9 cellular contexts compared by ENCODE assay signal in genomic region chr3:23950303-23950702, GRCh38. TPM values are rescaled to one million over a fixed set of nuclear protein-coding genes. Genes with fewer than 3 reads are reported as not detected.
DNase-seq lines count a peak whose midpoint lies in the region; ATAC-seq and TF ChIP-seq lines count a peak whose summit lies in the region.
"Had no signal": no experiment of that assay in that cellular context is flagged by ENCODE, and none has a peak within 500 bp of the region (broad histone marks: within the 10 kb centered on the region; RNA-seq: fewer than 3 reads in every experiment).

No MANE protein-coding gene starts in this region.

- no peak for TF ChIP-seq CTCF in Peyer's patch (IDR thresholded peaks at IDR 0.05)

- peak overlapping the region; percentile 15 for H3K27ac ChIP-seq in rectal smooth muscle tissue (ENCODE audit: low read depth, low read length)
- peak overlapping the region in 2 of 4 donors; percentile 30 to 38 for H3K27ac ChIP-seq in Peyer's patch

- no peaks in the 10 kb centered on the region for H3K9me3 ChIP-seq in Peyer's patch

- no peak overlapping the region for H3K4me3 ChIP-seq in rectal smooth muscle tissue (ENCODE audit: low read length)
- H3K4me3 ChIP-seq in Peyer's patch, result no peak overlapping the region

- H3K36me3 Mint-ChIP-seq in activated T-helper 1 cell treated with anti-CD3 and anti-CD28 coated beads, Interleukin-12 subunit alpha, Interleukin-12 subunit beta, Interleukin-2, Interleukin-4 antibody, amounts not matched to agents 30 ng/mL and 10 ng/mL and 1 ng/mL, durations not matched to agents 14 hours and 24 hours and 36 hours (ENCODE audit: low read depth), result peaks cover 3% of the 10 kb centered on the region

- peaks cover 35% of the 10 kb centered on the region for H3K4me1 ChIP-seq in rectal smooth muscle tissue (ENCODE audit: control insufficient read depth, insufficient read depth, low read length)
- H3K4me1 ChIP-seq in Peyer's patch, result peaks cover 0 to 45% (median 10%) of the 10 kb centered on the region in 4 donors

- H3K4me1 Mint-ChIP-seq in activated T-helper 1 cell treated with anti-CD3 and anti-CD28 coated beads, Interleukin-12 subunit alpha, Interleukin-12 subunit beta, Interleukin-2, Interleukin-4 antibody, amounts not matched to agents 30 ng/mL and 10 ng/mL and 1 ng/mL, durations not matched to agents 14 hours and 24 hours and 36 hours (ENCODE audit: low read depth), result peaks cover 15% of the 10 kb centered on the region

- H3K27ac Mint-ChIP-seq in activated T-helper 1 cell treated with anti-CD3 and anti-CD28 coated beads, Interleukin-12 subunit alpha, Interleukin-12 subunit beta, Interleukin-2, Interleukin-4 antibody, amounts not matched to agents 30 ng/mL and 10 ng/mL and 1 ng/mL, durations not matched to agents 14 hours and 24 hours and 36 hours, result no peak overlapping the region

- peak overlapping the region; percentile 67 for H3K4me3 Mint-ChIP-seq in activated T-helper 1 cell treated with anti-CD3 and anti-CD28 coated beads, Interleukin-12 subunit alpha, Interleukin-12 subunit beta, Interleukin-2, Interleukin-4 antibody, amounts not matched to agents 30 ng/mL and 10 ng/mL and 1 ng/mL, durations not matched to agents 14 hours and 24 hours and 36 hours

- H3K27me3 ChIP-seq in rectal smooth muscle tissue (ENCODE audit: control insufficient read depth, insufficient read depth, low read length) (no peaks in the 10 kb centered on the region), Peyer's patch (no peaks in the 10 kb centered on the region)

- peaks cover 3% of the 10 kb centered on the region for H3K27me3 Mint-ChIP-seq in activated T-helper 1 cell treated with anti-CD3 and anti-CD28 coated beads, Interleukin-12 subunit alpha, Interleukin-12 subunit beta, Interleukin-2, Interleukin-4 antibody, amounts not matched to agents 30 ng/mL and 10 ng/mL and 1 ng/mL, durations not matched to agents 14 hours and 24 hours and 36 hours (ENCODE audit: insufficient read depth)

- intact Hi-C loops in activated T-helper 1 cell treated with anti-CD3 and anti-CD28 coated beads, Interleukin-12 subunit alpha, Interleukin-12 subunit beta, Interleukin-2, Interleukin-4 antibody, amounts not matched to agents 30 ng/mL and 10 ng/mL and 1 ng/mL, durations not matched to agents 14 hours and 24 hours and 36 hours (cut with micrococcal nuclease), result no loop called here

- H3K36me3 ChIP-seq in rectal smooth muscle tissue (ENCODE audit: control insufficient read depth, insufficient read depth, low read length) (no peaks in the 10 kb centered on the region), Peyer's patch (peaks cover 0 to under 1% (median 0%) of the 10 kb centered on the region in 3 donors)

- no peak for TF ChIP-seq POLR2A in Peyer's patch (IDR thresholded peaks at IDR 0.05)

- DNase-seq in activated T-helper 1 cell treated with anti-CD3 and anti-CD28 coated beads, Interleukin-12 subunit alpha, Interleukin-12 subunit beta, Interleukin-2, Interleukin-4 antibody, amounts not matched to agents 30 ng/mL and 10 ng/mL and 1 ng/mL, durations not matched to agents 14 hours and 24 hours and 36 hours (ENCODE audit: low spot score), result no peak
- DNase-seq in Peyer's patch (no peak), iPS-NIHi7 (ENCODE audit: extremely low spot score) (no peak), HUDEP-2 (lab: John Stamatoyannopoulos, UW; ENCODE audit: unreplicated experiment in 76 of 76) (no peak)
- DNase-seq in effector CD8-positive, alpha-beta T cell (lab: John Stamatoyannopoulos, UW), result no peak

- no peak overlapping the region for H3K9ac ChIP-seq in rectal smooth muscle tissue (ENCODE audit: low read length)

- no peaks in the 10 kb centered on the region for H3K9me3 Mint-ChIP-seq in activated T-helper 1 cell treated with anti-CD3 and anti-CD28 coated beads, Interleukin-12 subunit alpha, Interleukin-12 subunit beta, Interleukin-2, Interleukin-4 antibody, amounts not matched to agents 30 ng/mL and 10 ng/mL and 1 ng/mL, durations not matched to agents 14 hours and 24 hours and 36 hours
- H3K9me3 Mint-ChIP-seq: brain had no signal

- ATAC-seq in GM19043 (IDR thresholded peaks at IDR 0.05; ENCODE audit: low read depth, unreplicated experiment) (peak; percentile 35), HG02973 (IDR thresholded peaks at IDR 0.05; ENCODE audit: unreplicated experiment) (peak; percentile 28)

RNA-seq across cellular contexts. Expression of gene NR1D2, which starts 5.2 kb away (rescaled TPM):
- total RNA-seq in activated T-helper 1 cell treated with anti-CD3 and anti-CD28 coated beads, Interleukin-12 subunit alpha, Interleukin-12 subunit beta, Interleukin-2, Interleukin-4 antibody, amounts not matched to agents 30 ng/mL and 10 ng/mL and 1 ng/mL, durations not matched to agents 14 hours and 24 hours and 36 hours, result 3.0 and 4.8 TPM in 2 replicates
- 10 to 100 TPM; 23.8 to 29.7 (median 25.1) TPM for total RNA-seq in Peyer's patch

RNA-seq across cellular contexts. Expression of gene RPL15, which starts 33.4 kb away (rescaled TPM):
- total RNA-seq in activated T-helper 1 cell treated with anti-CD3 and anti-CD28 coated beads, Interleukin-12 subunit alpha, Interleukin-12 subunit beta, Interleukin-2, Interleukin-4 antibody, amounts not matched to agents 30 ng/mL and 10 ng/mL and 1 ng/mL, durations not matched to agents 14 hours and 24 hours and 36 hours, result 1,696 and 1,756 TPM in 2 replicates
- total RNA-seq in Peyer's patch, result 1,000 to 10,000 TPM in 1 of 4 donors, 100 to 1,000 TPM in 3; 409 to 1,183 (median 647) TPM

RNA-seq across cellular contexts. Expression of gene NKIRAS1, which starts 33.5 kb away (rescaled TPM):
- 3.9 and 4.5 TPM in 2 replicates for total RNA-seq in activated T-helper 1 cell treated with anti-CD3 and anti-CD28 coated beads, Interleukin-12 subunit alpha, Interleukin-12 subunit beta, Interleukin-2, Interleukin-4 antibody, amounts not matched to agents 30 ng/mL and 10 ng/mL and 1 ng/mL, durations not matched to agents 14 hours and 24 hours and 36 hours
- total RNA-seq in Peyer's patch, result 10 to 100 TPM in 1 of 4 donors, 1 to 10 TPM in 3; 4.2 to 11.6 (median 7.7) TPM
